8 cellular contexts compared by ENCODE assay signal in the genomic region with DNA sequence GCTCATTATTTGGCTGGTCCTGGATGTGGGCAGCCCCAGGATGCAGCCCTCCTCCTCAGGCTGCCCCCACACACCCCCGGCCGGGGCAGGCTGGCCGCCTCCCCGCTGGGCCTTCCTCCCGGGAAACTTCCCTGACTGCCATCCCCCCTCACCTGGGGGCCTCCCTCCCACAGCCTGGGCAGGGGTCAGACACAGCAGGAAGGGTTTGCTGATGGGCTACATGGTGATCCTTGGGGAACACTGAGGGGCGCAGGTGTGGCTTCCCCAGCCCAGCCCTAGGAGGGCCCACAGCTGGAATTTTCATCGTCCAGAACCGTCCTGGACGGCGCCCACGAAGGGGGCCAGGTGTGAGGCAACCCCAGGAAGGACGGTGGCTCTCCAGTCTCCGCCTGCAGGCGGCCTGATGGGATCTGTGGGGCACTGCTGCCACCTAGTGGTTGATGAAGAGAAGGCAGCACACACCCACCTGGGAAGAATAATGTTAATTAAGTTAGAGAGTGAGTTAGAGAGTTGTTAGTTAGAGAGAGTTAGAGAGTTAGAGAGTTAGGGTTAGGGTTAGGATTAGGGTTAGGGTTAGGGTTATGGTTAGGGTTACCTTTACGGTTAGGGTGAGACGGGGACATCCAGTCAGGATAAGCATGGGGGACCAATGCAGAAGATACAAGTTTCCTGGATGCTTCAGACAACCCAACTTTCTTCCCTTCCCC.
DNase-seq lines count a peak whose midpoint lies in the region; ATAC-seq lines count a peak whose summit lies in the region.

No MANE protein-coding gene starts in this region.

- peaks cover 16% of the 10 kb centered on the region for H3K9me3 ChIP-seq in adipocyte (ENCODE audit: control insufficient read depth, low read length)

- no peaks in the 10 kb centered on the region for H3K4me1 ChIP-seq in adipocyte (ENCODE audit: control insufficient read depth, insufficient read depth, low read length)

- no peaks in the 10 kb centered on the region for H3K36me3 Mint-ChIP-seq in T-helper 2 cell treated with Interferon-gamma antibody and Interleukin-4, amounts not matched to agents 5 μg/mL and 100 μg/mL, for 36 hours (ENCODE audit: low read depth)

- intact Hi-C loops in left ventricle myocardium superior (cut with micrococcal nuclease): loop anchor here (10.0 kb wide), 1 partner anchor 631 kb away; no protein-coding TSS in a partner anchor

- H3K4me1 Mint-ChIP-seq in T-helper 2 cell treated with Interferon-gamma antibody and Interleukin-4, amounts not matched to agents 5 μg/mL and 100 μg/mL, for 36 hours (ENCODE audit: low read depth): peaks cover 3% of the 10 kb centered on the region

- no peak overlapping the region for H3K9ac ChIP-seq in adipocyte (ENCODE audit: low read length)

- DNase-seq in GM03348 (ENCODE audit: low spot score) (peak; percentile 90), MV-4-11 (lab: John Stamatoyannopoulos, UW) (peak; percentile 41), adipocyte (ENCODE audit: low read depth) (peak; percentile 84), left ventricle myocardium superior (peak; percentile 76), retina (peak; percentile 83)
- peak; percentile 67 for DNase-seq in T-helper 2 cell treated with Interferon-gamma antibody and Interleukin-4, amounts not matched to agents 5 μg/mL and 100 μg/mL, for 36 hours (ENCODE audit: low spot score)

- H3K9me3 Mint-ChIP-seq in T-helper 2 cell treated with Interferon-gamma antibody and Interleukin-4, amounts not matched to agents 5 μg/mL and 100 μg/mL, for 36 hours: peaks cover under 1% of the 10 kb centered on the region

- no peaks in the 10 kb centered on the region for H3K36me3 ChIP-seq in adipocyte (ENCODE audit: control insufficient read depth, insufficient read depth, low read length, severe bottlenecking)

- no peak overlapping the region for H3K4me3 ChIP-seq in adipocyte (ENCODE audit: low read length)

- peaks cover 18% of the 10 kb centered on the region for H3K27me3 ChIP-seq in adipocyte (replicated peaks; ENCODE audit: control insufficient read depth, insufficient read depth, low read length)

- ATAC-seq in left ventricle myocardium superior: peak; percentile 81
- no peak for ATAC-seq in GM18868 (IDR thresholded peaks at IDR 0.05; ENCODE audit: unreplicated experiment)
- ATAC-seq in HG02588 (IDR thresholded peaks at IDR 0.05; ENCODE audit: unreplicated experiment): no peak

- no peak overlapping the region for H3K4me3 Mint-ChIP-seq in T-helper 2 cell treated with Interferon-gamma antibody and Interleukin-4, amounts not matched to agents 5 μg/mL and 100 μg/mL, for 36 hours

- no peaks in the 10 kb centered on the region for H3K27me3 Mint-ChIP-seq in T-helper 2 cell treated with Interferon-gamma antibody and Interleukin-4, amounts not matched to agents 5 μg/mL and 100 μg/mL, for 36 hours (ENCODE audit: low read depth)

- peak overlapping the region; percentile 9 for H3K27ac Mint-ChIP-seq in T-helper 2 cell treated with Interferon-gamma antibody and Interleukin-4, amounts not matched to agents 5 μg/mL and 100 μg/mL, for 36 hours
